Comparison of ENCODE assay signal across 27 cellular contexts in genomic region chr9:94909965-94910730, GRCh38.
DNase-seq lines count a peak whose midpoint lies in the region; ATAC-seq, FAIRE-seq and TF ChIP-seq lines count a peak whose summit lies in the region.
"Had no signal": no experiment of that assay in that cellular context is flagged by ENCODE, and none has a peak within 500 bp of the region (broad histone marks: within the 10 kb centered on the region; RNA-seq: fewer than 3 reads in every experiment).

No MANE protein-coding gene starts in this region.

- H2BK5ac ChIP-seq in trophoblast cell (ENCODE audit: low read depth, low read length, poor library complexity), result no peak overlapping the region

- H3K9me3 Mint-ChIP-seq in astrocyte (ENCODE audit: unreplicated experiment), result peaks cover 7% of the 10 kb centered on the region
- H3K9me3 Mint-ChIP-seq: activated naive CD4-positive, alpha-beta T cell treated with anti-CD3 and anti-CD28 coated beads for 36 hours; activated T-cell treated with anti-CD3 and anti-CD28 coated beads, Interleukin-2, amount 50 U/mL, for 4 hours; neural crest cell had no signal

- H3K4me3 ChIP-seq in A549 (no peak overlapping the region), astrocyte (ENCODE audit: insufficient read depth, low read depth, low read length) (no peak overlapping the region), trophoblast cell (ENCODE audit: low read depth, low read length) (no peak overlapping the region)
- H3K4me3 ChIP-seq: heart right ventricle, left ventricle myocardium inferior, sigmoid colon, SK-N-MC had no signal

- H3K4me1 ChIP-seq in A549 (peaks cover 96% of the 10 kb centered on the region), astrocyte (ENCODE audit: insufficient read depth, low read length) (peaks cover 42% of the 10 kb centered on the region), trophoblast cell (ENCODE audit: control insufficient read depth in 1 of 2, insufficient read depth in 2 of 2, low read length in 2 of 2) (peaks cover 25 to 43% of the 10 kb centered on the region in 2 experiments)

- H2AK5ac ChIP-seq in trophoblast cell (ENCODE audit: low read length), result peak overlapping the region; percentile 27

- no peak for TF ChIP-seq RAD21 in A549 (conservative IDR thresholded peaks at IDR 0.05 in 1 of 2, IDR thresholded peaks at IDR 0.05 in 1 of 2)

- ATAC-seq in A549 (no peak), GM21423 (IDR thresholded peaks at IDR 0.05; ENCODE audit: unreplicated experiment) (no peak), HG02588 (IDR thresholded peaks at IDR 0.05; ENCODE audit: unreplicated experiment) (no peak)
- ATAC-seq: T-helper 17 cell had no signal

- no peak overlapping the region for H2BK120ac ChIP-seq in trophoblast cell (ENCODE audit: insufficient read depth, low read length, poor library complexity)

- 64% methylated on average over 20 of the region's 20 CpGs for WGBS in A549 (ENCODE audit: missing lambda C conversion rate)
- no CpG with 5 or more reads among the region's 20 CpGs for WGBS in trophoblast cell (ENCODE audit: extremely low coverage, insufficient coverage, insufficient read length)

- FAIRE-seq in A549 (lab: Jason Lieb, UNC), result no peak
- no peak for FAIRE-seq in astrocyte (lab: Jason Lieb, UNC)

- TF ChIP-seq EP300 in A549 (IDR thresholded peaks at IDR 0.05), result no peak

- H3K79me2 ChIP-seq in astrocyte (ENCODE audit: insufficient read depth, low read length) (no peaks in the 10 kb centered on the region), trophoblast cell (ENCODE audit: control insufficient read depth, insufficient read depth, low read length, poor library complexity) (peaks cover 4% of the 10 kb centered on the region)

- H3K9ac ChIP-seq in astrocyte (ENCODE audit: low read length), result peak overlapping the region; percentile 1
- H3K9ac ChIP-seq in trophoblast cell (ENCODE audit: low read length), result no peak overlapping the region

- no peak overlapping the region for H3K14ac ChIP-seq in trophoblast cell (ENCODE audit: low read length)

- H3K4me3 Mint-ChIP-seq in astrocyte (ENCODE audit: unreplicated experiment), result no peak overlapping the region
- H3K4me3 Mint-ChIP-seq: activated CD4-positive, alpha-beta T cell treated with anti-CD3 and anti-CD28 coated beads for 36 hours; activated naive CD4-positive, alpha-beta T cell treated with anti-CD3 and anti-CD28 coated beads for 36 hours; activated T-cell treated with anti-CD3 and anti-CD28 coated beads, Interleukin-2, amount 50 U/mL, for 4 hours; neural crest cell; T-helper 17 cell had no signal

- H4K8ac ChIP-seq in trophoblast cell (ENCODE audit: low read depth, low read length), result no peak overlapping the region

- peak overlapping the region; percentile 86 for H3K27ac Mint-ChIP-seq in astrocyte (ENCODE audit: unreplicated experiment)
- H3K27ac Mint-ChIP-seq: activated CD4-positive, alpha-beta T cell treated with anti-CD3 and anti-CD28 coated beads for 36 hours; activated naive CD4-positive, alpha-beta T cell treated with anti-CD3 and anti-CD28 coated beads for 36 hours; progenitor cell of endocrine pancreas; T-helper 17 cell had no signal

- TF ChIP-seq CTCF in A549 (IDR thresholded peaks at IDR 0.05) (no peak), astrocyte (IDR thresholded peaks at IDR 0.05; ENCODE audit: insufficient read depth, low read depth, low read length) (no peak)

- POLR2A ChIA-PET in A549 (lab: Yijun Ruan, JAX), result interaction anchor here (0.7 to 8.5 kb wide), 12 partner anchors 9 to 184 kb away, joined by 3 to 93 read pairs (median 10); partner anchors contain the start of gene AOPEP

- peak overlapping the region; percentile 22 for H4K91ac ChIP-seq in trophoblast cell (ENCODE audit: low read depth, low read length)

- no peak overlapping the region for H4K12ac ChIP-seq in trophoblast cell (ENCODE audit: low read depth, low read length)

- no peak overlapping the region for H3K18ac ChIP-seq in trophoblast cell (ENCODE audit: low read length)

- peaks cover 5% of the 10 kb centered on the region for H3K36me3 Mint-ChIP-seq in astrocyte (ENCODE audit: low read depth, unreplicated experiment)

- no peaks in the 10 kb centered on the region for H3K9me3 ChIP-seq in A549
- H3K9me3 ChIP-seq in astrocyte (ENCODE audit: insufficient read depth, low read depth, low read length), result no peaks in the 10 kb centered on the region
- H3K9me3 ChIP-seq in trophoblast cell (ENCODE audit: insufficient read depth, low read depth, low read length), result peaks cover 1% of the 10 kb centered on the region
- H3K9me3 ChIP-seq: heart right ventricle, left ventricle myocardium inferior, sigmoid colon had no signal

- no peaks in the 10 kb centered on the region for H3K36me3 ChIP-seq in astrocyte (ENCODE audit: insufficient read depth, low read length)
- H3K36me3 ChIP-seq in trophoblast cell (ENCODE audit: control insufficient read depth in 1 of 2, insufficient read depth in 2 of 2, low read length in 2 of 2), result no peaks in the 10 kb centered on the region
- H3K36me3 ChIP-seq: heart right ventricle, left ventricle myocardium inferior, sigmoid colon had no signal

- TF ChIP-seq POLR2A in A549 (IDR thresholded peaks at IDR 0.05; ENCODE audit: low read length), result no peak

- H2AFZ ChIP-seq in astrocyte (ENCODE audit: low read depth, low read length) (no peak overlapping the region), trophoblast cell (ENCODE audit: insufficient read depth, low read length, poor library complexity) (no peak overlapping the region)

- H3K27me3 Mint-ChIP-seq in astrocyte (ENCODE audit: low read depth, unreplicated experiment), result no peaks in the 10 kb centered on the region
- H3K27me3 Mint-ChIP-seq: activated CD4-positive, alpha-beta T cell treated with anti-CD3 and anti-CD28 coated beads for 36 hours; progenitor cell of endocrine pancreas; T-helper 17 cell had no signal

- H3K27ac ChIP-seq in A549 (peak overlapping the region; percentile 97 to 99), astrocyte (ENCODE audit: low read depth, low read length) (peak overlapping the region; percentile 57), layer of hippocampus (ENCODE audit: low read depth, low read length) (peak overlapping the region; percentile 92), trophoblast cell (ENCODE audit: low read depth, low read length) (no peak overlapping the region)
- H3K27ac ChIP-seq: HL-60, left ventricle myocardium inferior, SK-N-MC had no signal

- DNase-seq in A549 (ENCODE audit: low read depth in 1 of 2, low spot score in 1 of 2), result no peak
- no peak for DNase-seq in astrocyte (ENCODE audit: low read depth)
- DNase-seq in trophoblast cell, result no peak
- DNase-seq in A172 (ENCODE audit: low spot score), result no peak
- DNase-seq in NCI-H748 (lab: John Stamatoyannopoulos, UW; ENCODE audit: unreplicated experiment), result no peak
- DNase-seq: activated CD8-positive, alpha-beta memory T cell treated with anti-CD3 and anti-CD28 coated beads for 24 hours; activated T-cell treated with anti-CD3 and anti-CD28 coated beads, Interleukin-2, amount 50 U/mL, for 4 hours; DMS79 treated with DMSO at 0.1 percent for 48 hours; effector CD4-positive, alpha-beta T cell; foreskin fibroblast; H7; left ventricle myocardium inferior; NCI-H187 treated with DMSO at 0.1 percent for 48 hours; NCI-H526 treated with DMSO at 0.1 percent for 48 hours; RPMI8226; sigmoid colon; T-helper 17 cell had no signal

- CTCF ChIA-PET in A549 (lab: Yijun Ruan, JAX), result interaction anchor here (0.6 to 3.6 kb wide), 14 partner anchors 9 to 229 kb away, joined by 3 to 23 read pairs (median 4); no protein-coding TSS in a partner anchor

- no peak overlapping the region for H3K4ac ChIP-seq in trophoblast cell (ENCODE audit: low read depth, low read length)

- H4K20me1 ChIP-seq in astrocyte (ENCODE audit: insufficient read depth, low read length), result no peaks in the 10 kb centered on the region

- peaks cover 79% of the 10 kb centered on the region for H3K4me1 Mint-ChIP-seq in astrocyte (ENCODE audit: low read depth, unreplicated experiment)

- H3K27me3 ChIP-seq in astrocyte (ENCODE audit: insufficient read depth, low read length) (no peaks in the 10 kb centered on the region), layer of hippocampus (ENCODE audit: control insufficient read depth, insufficient read depth, low read length) (no peaks in the 10 kb centered on the region), trophoblast cell (ENCODE audit: insufficient read depth, low read length) (no peaks in the 10 kb centered on the region)
- H3K27me3 ChIP-seq: heart right ventricle, sigmoid colon had no signal

- H3K4me2 ChIP-seq in A549 (peak overlapping the region; percentile 89), astrocyte (ENCODE audit: low read length) (no peak overlapping the region), trophoblast cell (ENCODE audit: low read length) (no peak overlapping the region)

- peaks cover 24% of the 10 kb centered on the region for H3K79me1 ChIP-seq in trophoblast cell (ENCODE audit: low read length)

- H3K23ac ChIP-seq in trophoblast cell (ENCODE audit: low read length), result no peak overlapping the region

- H2BK12ac ChIP-seq in trophoblast cell (ENCODE audit: low read length), result peak overlapping the region; percentile 15

TF ChIP-seq in A549, 52 proteins besides CTCF, POLR2A, EP300 and RAD21:
- TF ChIP-seq HOXB13 (CRISPR knock-in tag; IDR thresholded peaks at IDR 0.05; ENCODE audit: low read depth) (peak; percentile 57), EHF (CRISPR knock-in tag; IDR thresholded peaks at IDR 0.05) (peak; percentile 12), HOXB5 (CRISPR knock-in tag; IDR thresholded peaks at IDR 0.05) (0 out of 2 replicates have a peak, but pooled peaks have one; percentile 37), RARB (CRISPR knock-in tag; IDR thresholded peaks at IDR 0.05) (peak; percentile 31; the same call in 1 of the 2 replicates), BHLHE40 (IDR thresholded peaks at IDR 0.05; ENCODE audit: low read depth, low read length) (no peak), MAFK (IDR thresholded peaks at IDR 0.05; ENCODE audit: partially characterized antibody) (no peak)
